Comparison of ENCODE assay signal across 13 cellular contexts in genomic region chr1:151905070-151905442, GRCh38. TPM values are rescaled to one million over a fixed set of nuclear protein-coding genes. Genes with fewer than 3 reads are reported as not detected.
A peak's percentile ranks its signal among the peaks of the same experiment; 100 is the strongest.
DNase-seq lines count a peak whose midpoint lies in the region; ATAC-seq and TF ChIP-seq lines count a peak whose summit lies in the region.
"Had no signal": no experiment of that assay in that cellular context is flagged by ENCODE, and none has a peak within 500 bp of the region (broad histone marks: within the 10 kb centered on the region; RNA-seq: fewer than 3 reads in every experiment).

No MANE protein-coding gene starts in this region.

- H3K4me1 ChIP-seq in CD4-positive, alpha-beta memory T cell (ENCODE audit: insufficient read depth, low read length): peaks cover 95% of the 10 kb centered on the region
- H3K4me1 ChIP-seq in adipocyte (ENCODE audit: control insufficient read depth, insufficient read depth, low read length): peaks cover 21% of the 10 kb centered on the region
- peaks cover 19% of the 10 kb centered on the region for H3K4me1 ChIP-seq in skeletal muscle satellite cell (ENCODE audit: control insufficient read depth, insufficient read depth, low read length)
- H3K4me1 ChIP-seq in SK-N-SH (ENCODE audit: control insufficient read depth in 1 of 2, insufficient read depth in 2 of 2, low read depth in 1 of 2, low read length in 1 of 2): peaks cover 0 to 6% of the 10 kb centered on the region in 2 experiments; a peak in 2 of 4 replicates
- H3K4me1 ChIP-seq in stomach: peaks cover 0 to 31% (median 22%) of the 10 kb centered on the region in 4 donors
- H3K4me1 ChIP-seq: BLaER1 had no signal

- no peaks in the 10 kb centered on the region for H4K20me1 ChIP-seq in SK-N-SH (ENCODE audit: insufficient read depth)
- H4K20me1 ChIP-seq: BLaER1 had no signal

- no peak for TF ChIP-seq EP300 in SK-N-SH (IDR thresholded peaks at IDR 0.05; ENCODE audit: borderline replicate concordance in 1 of 2, low read depth in 1 of 2, low read length in 1 of 2)
- TF ChIP-seq EP300 in stomach (IDR thresholded peaks at IDR 0.05): no peak

- POLR2A ChIA-PET in CD4-positive, alpha-beta memory T cell (lab: Charles Lee; ENCODE audit: partially characterized antibody): interaction anchor here (0.7 to 9.6 kb wide), 21 partner anchors 10 to 849 kb away, joined by 3 to 248 read pairs (median 4); partner anchors contain the start of genes C2CD4D, MRPL9, S100A10 and S100A11
- POLR2A ChIA-PET in activated CD4-positive, alpha-beta T cell treated with anti-CD3 and anti-CD28 coated beads for 36 hours (lab: Charles Lee): interaction anchor here (0.6 to 1.6 kb wide), 8 partner anchors 12 to 364 kb away, joined by 3 to 7 read pairs (median 4); partner anchors contain the start of gene MRPL9
- POLR2A ChIA-PET in SK-N-SH (lab: Yijun Ruan, JAX): no interaction called here

- H3K27me3 ChIP-seq in CD4-positive, alpha-beta memory T cell (ENCODE audit: insufficient read depth, low read length): no peaks in the 10 kb centered on the region
- H3K27me3 ChIP-seq in adipocyte (replicated peaks; ENCODE audit: control insufficient read depth, insufficient read depth, low read length) (no peaks in the 10 kb centered on the region), skeletal muscle satellite cell (ENCODE audit: control insufficient read depth, insufficient read depth, low read length) (no peaks in the 10 kb centered on the region), SK-N-SH (ENCODE audit: insufficient read depth) (no peaks in the 10 kb centered on the region), stomach (no peaks in the 10 kb centered on the region)
- H3K27me3 ChIP-seq: BLaER1, dorsolateral prefrontal cortex had no signal

- H3K27ac Mint-ChIP-seq in CD4-positive, alpha-beta memory T cell: peak overlapping the region; percentile 83 to 95 (median 91)
- peak overlapping the region; percentile 100 for H3K27ac Mint-ChIP-seq in activated CD4-positive, alpha-beta T cell treated with anti-CD3 and anti-CD28 coated beads for 36 hours

- intact Hi-C loops in CD4-positive, alpha-beta memory T cell (cut with micrococcal nuclease): loop anchor here (2.0 to 5.0 kb wide), 3 partner anchors 14 to 68 kb away; partner anchors contain the start of gene C2CD4D
- intact Hi-C loops in activated CD4-positive, alpha-beta T cell treated with anti-CD3 and anti-CD28 coated beads for 36 hours (cut with DNase I, micrococcal nuclease): loop anchor here in 1 of 2 experiments (5.0 kb wide), 2 partner anchors 293 to 448 kb away; partner anchors contain the start of genes POGZ and SNX27
- intact Hi-C loops in stomach (cut with DNase I; ENCODE audit: low total_unique reads): no loop called here

- peaks cover 41 to 55% of the 10 kb centered on the region in 2 donors for H3K36me3 Mint-ChIP-seq in CD4-positive, alpha-beta memory T cell
- peaks cover 74% of the 10 kb centered on the region for H3K36me3 Mint-ChIP-seq in activated CD4-positive, alpha-beta T cell treated with anti-CD3 and anti-CD28 coated beads for 36 hours (ENCODE audit: low read depth)

- no peak for TF ChIP-seq RAD21 in SK-N-SH (IDR thresholded peaks at IDR 0.05; ENCODE audit: low read length)

- H3K4me2 ChIP-seq in skeletal muscle satellite cell (ENCODE audit: low read length) (peak overlapping the region; percentile 31), SK-N-SH (no peak overlapping the region)
- H3K4me2 ChIP-seq: BLaER1 had no signal

- peak overlapping the region; percentile 17 for H3K9ac ChIP-seq in adipocyte (ENCODE audit: low read length)
- H3K9ac ChIP-seq in skeletal muscle satellite cell (ENCODE audit: low read depth, low read length): no peak overlapping the region
- no peak overlapping the region for H3K9ac ChIP-seq in SK-N-SH
- H3K9ac ChIP-seq: BLaER1 had no signal

- peaks cover 2% of the 10 kb centered on the region for H3F3A ChIP-seq in SK-N-SH (replicated peaks; ENCODE audit: insufficient read depth)

- CTCF ChIA-PET in CD4-positive, alpha-beta memory T cell (lab: Charles Lee; ENCODE audit: partially characterized antibody): interaction anchor here (0.7 to 3.4 kb wide), 10 partner anchors 12 to 96 kb away, joined by 3 to 13 read pairs (median 6); partner anchors contain the start of gene S100A10
- CTCF ChIA-PET in activated CD4-positive, alpha-beta T cell treated with anti-CD3 and anti-CD28 coated beads for 36 hours (lab: Charles Lee): interaction anchor here (0.7 to 2.0 kb wide), 6 partner anchors 10 to 303 kb away, joined by 3 to 7 read pairs (median 5); no protein-coding TSS in a partner anchor
- CTCF ChIA-PET in SK-N-SH (lab: Yijun Ruan, JAX): interaction anchor here (0.8 to 1.2 kb wide), 3 partner anchors 14 to 97 kb away, joined by 3 read pairs; no protein-coding TSS in a partner anchor

- WGBS in SK-N-SH (ENCODE audit: low lambda C conversion rate): 92% methylated on average over 2 of the region's 2 CpGs
- WGBS in stomach, 5 donors: 70 to 92% (median 77%) methylated on average over 2 of the region's 2 CpGs

- H3K9me2 ChIP-seq in SK-N-SH: no peaks in the 10 kb centered on the region

- peak; percentile 72 for ATAC-seq in activated CD4-positive, alpha-beta T cell treated with anti-CD3 and anti-CD28 coated beads for 36 hours

- H3K9me3 Mint-ChIP-seq in CD4-positive, alpha-beta memory T cell: peaks cover 0 to 38% (median 31%) of the 10 kb centered on the region in 8 donors
- peaks cover 39% of the 10 kb centered on the region for H3K9me3 Mint-ChIP-seq in activated CD4-positive, alpha-beta T cell treated with anti-CD3 and anti-CD28 coated beads for 36 hours (ENCODE audit: low read depth)

- H3K79me2 ChIP-seq in SK-N-SH (ENCODE audit: insufficient read depth): no peaks in the 10 kb centered on the region; the same call in 1 of the 2 replicates

- no peaks in the 10 kb centered on the region for H3K27me3 Mint-ChIP-seq in CD4-positive, alpha-beta memory T cell
- no peaks in the 10 kb centered on the region for H3K27me3 Mint-ChIP-seq in activated CD4-positive, alpha-beta T cell treated with anti-CD3 and anti-CD28 coated beads for 36 hours

- H3K4me3 ChIP-seq in CD4-positive, alpha-beta memory T cell (ENCODE audit: low read length in 2 of 2): peak overlapping the region; percentile 2 to 13
- H3K4me3 ChIP-seq in adipocyte (ENCODE audit: low read length) (peak overlapping the region; percentile 1), skeletal muscle satellite cell (ENCODE audit: low read length) (no peak overlapping the region), SK-N-SH (ENCODE audit: low read depth in 2 of 2, low read length in 1 of 2) (no peak overlapping the region), stomach (no peak overlapping the region)
- H3K4me3 ChIP-seq: BLaER1, dorsolateral prefrontal cortex, SK-N-MC had no signal

- peak overlapping the region; percentile 36 for H3K27ac ChIP-seq in CD4-positive, alpha-beta memory T cell (ENCODE audit: low read depth, low read length)
- H3K27ac ChIP-seq in SK-N-SH (ENCODE audit: low read depth in 2 of 2, low read length in 1 of 2): no peak overlapping the region
- peak overlapping the region in 1 of 5 donors; percentile 30 for H3K27ac ChIP-seq in stomach
- H3K27ac ChIP-seq: BLaER1, dorsolateral prefrontal cortex, SK-N-MC had no signal

- peaks cover 0 to 8% of the 10 kb centered on the region in 2 donors for H3K9me3 ChIP-seq in CD4-positive, alpha-beta memory T cell (ENCODE audit: control insufficient read depth in 1 of 2, low read length in 2 of 2)
- peaks cover 9% of the 10 kb centered on the region for H3K9me3 ChIP-seq in adipocyte (ENCODE audit: control insufficient read depth, low read length)
- H3K9me3 ChIP-seq in skeletal muscle satellite cell (replicated peaks; ENCODE audit: low read length): peaks cover 9% of the 10 kb centered on the region
- H3K9me3 ChIP-seq in SK-N-SH: no peaks in the 10 kb centered on the region; the same call in 1 of the 2 replicates
- peaks cover 0 to 32% (median 15%) of the 10 kb centered on the region in 4 donors for H3K9me3 ChIP-seq in stomach

- TF ChIP-seq POLR2A in stomach (IDR thresholded peaks at IDR 0.05): no peak

- no peak overlapping the region for H2AFZ ChIP-seq in SK-N-SH (ENCODE audit: low read depth)

- no peak for TF ChIP-seq CTCF in SK-N-SH (IDR thresholded peaks at IDR 0.05)
- TF ChIP-seq CTCF in stomach (IDR thresholded peaks at IDR 0.05): no peak

- H3K4me3 Mint-ChIP-seq in CD4-positive, alpha-beta memory T cell: peak overlapping the region; percentile 44 to 85 (median 68)
- peak overlapping the region; percentile 72 for H3K4me3 Mint-ChIP-seq in activated CD4-positive, alpha-beta T cell treated with anti-CD3 and anti-CD28 coated beads for 36 hours

- peak; percentile 55 to 68 (median 61) for DNase-seq in CD4-positive, alpha-beta memory T cell
- DNase-seq in activated CD4-positive, alpha-beta T cell treated with anti-CD3 and anti-CD28 coated beads for 36 hours: peak; percentile 81
- DNase-seq in adipocyte (ENCODE audit: low read depth) (no peak), SK-N-SH (no peak), DMS53 treated with DMSO at 0.1 percent for 48 hours (lab: John Stamatoyannopoulos, UW; ENCODE audit: unreplicated experiment) (no peak), stomach (no peak), NK-92 (lab: John Stamatoyannopoulos, UW; ENCODE audit: unreplicated experiment) (no peak)
- DNase-seq: dorsolateral prefrontal cortex, NCI-H1694 had no signal

- H3K36me3 ChIP-seq in CD4-positive, alpha-beta memory T cell (ENCODE audit: insufficient read depth, low read length): no peaks in the 10 kb centered on the region
- H3K36me3 ChIP-seq in adipocyte (ENCODE audit: control insufficient read depth, insufficient read depth, low read length, severe bottlenecking) (peaks cover 4% of the 10 kb centered on the region), skeletal muscle satellite cell (ENCODE audit: insufficient read depth, low read length) (no peaks in the 10 kb centered on the region), SK-N-SH (replicated peaks in 1 of 2; ENCODE audit: control insufficient read depth in 1 of 2, insufficient read depth in 2 of 2, low read length in 1 of 2) (peaks cover 0 to 4% of the 10 kb centered on the region in 2 experiments), stomach (peaks cover 0 to 17% (median 3%) of the 10 kb centered on the region in 4 donors)
- H3K36me3 ChIP-seq: BLaER1 had no signal

- peaks cover 47 to 84% (median 65%) of the 10 kb centered on the region in 4 donors for H3K4me1 Mint-ChIP-seq in CD4-positive, alpha-beta memory T cell
- peaks cover 74% of the 10 kb centered on the region for H3K4me1 Mint-ChIP-seq in activated CD4-positive, alpha-beta T cell treated with anti-CD3 and anti-CD28 coated beads for 36 hours

RNA-seq across cellular contexts. Expression of gene THEM4, which starts 4.3 kb away (rescaled TPM):
- total RNA-seq in CD4-positive, alpha-beta memory T cell: 100 to 1,000 TPM; 105 to 106 TPM
- 100 to 1,000 TPM; 113 to 122 TPM for polyA plus RNA-seq in CD4-positive, alpha-beta memory T cell
- 10 to 100 TPM; 23.9 to 26.0 TPM for total RNA-seq in activated CD4-positive, alpha-beta T cell treated with anti-CD3 and anti-CD28 coated beads for 36 hours
- total RNA-seq in skeletal muscle satellite cell (2012; rRNA removed): 13.1 and 16.5 TPM in 2 replicates
- polyA plus RNA-seq in SK-N-SH (2012; rRNA removed) (10.1 and 14.1 TPM in 2 replicates), stomach (10 to 100 TPM in 2 of 3 donors, 1 to 10 TPM in 1; 9.0 to 11.2 (median 11.0) TPM)
- 13.2 and 14.4 TPM in 2 replicates for polyA plus RNA-seq in SK-N-SH (2012; cell fraction: cytosol; rRNA removed)
- polyA plus RNA-seq in SK-N-SH (2012; cell fraction: nucleus; rRNA removed): 9.5 and 16.7 TPM in 2 replicates
- 10 to 100 TPM in 3 of 5 donors, 1 to 10 TPM in 1, under 1 TPM in 1; 0.89 to 48.4 (median 11.6) TPM for total RNA-seq in stomach

RNA-seq across cellular contexts. Expression of gene THEM5, which starts 51.5 kb away (rescaled TPM):
- total RNA-seq in CD4-positive, alpha-beta memory T cell: not detected
- under 1 TPM in 1 of 2 donors, not detected in 1; 0.40 TPM for polyA plus RNA-seq in CD4-positive, alpha-beta memory T cell
- not detected for total RNA-seq in activated CD4-positive, alpha-beta T cell treated with anti-CD3 and anti-CD28 coated beads for 36 hours
- total RNA-seq in skeletal muscle satellite cell (2012; rRNA removed): not detected in 2 replicates
- polyA plus RNA-seq in SK-N-SH (2012; rRNA removed): not detected in 2 replicates
- not detected in 2 replicates for polyA plus RNA-seq in SK-N-SH (2012; cell fraction: cytosol; rRNA removed)
- not detected in 2 replicates for polyA plus RNA-seq in SK-N-SH (2012; cell fraction: nucleus; rRNA removed)
- total RNA-seq in stomach: not detected
- not detected for polyA plus RNA-seq in stomach
- total RNA-seq: kidney epithelial cell had no signal

Comparison
In these comparisons a context has a peak if more than half of its experiments do, and no peak if none do; other contexts are left out.
1. DNase-seq: peak in CD4-positive, alpha-beta memory T cell (5 of 5) and activated CD4-positive, alpha-beta T cell treated with anti-CD3 and anti-CD28 coated beads for 36 hours (single experiment); none in adipocyte (single experiment), SK-N-SH (single experiment), DMS53 treated with DMSO at 0.1 percent for 48 hours (single experiment), stomach (single experiment) and NK-92 (single experiment).
2. H3K4me3 ChIP-seq: peak in CD4-positive, alpha-beta memory T cell (2 of 2) and adipocyte (single experiment); none in skeletal muscle satellite cell (single experiment), SK-N-SH (0 of 2) and stomach (0 of 4).